Comparison of ENCODE assay signal across 2 cellular contexts in the genomic region with DNA sequence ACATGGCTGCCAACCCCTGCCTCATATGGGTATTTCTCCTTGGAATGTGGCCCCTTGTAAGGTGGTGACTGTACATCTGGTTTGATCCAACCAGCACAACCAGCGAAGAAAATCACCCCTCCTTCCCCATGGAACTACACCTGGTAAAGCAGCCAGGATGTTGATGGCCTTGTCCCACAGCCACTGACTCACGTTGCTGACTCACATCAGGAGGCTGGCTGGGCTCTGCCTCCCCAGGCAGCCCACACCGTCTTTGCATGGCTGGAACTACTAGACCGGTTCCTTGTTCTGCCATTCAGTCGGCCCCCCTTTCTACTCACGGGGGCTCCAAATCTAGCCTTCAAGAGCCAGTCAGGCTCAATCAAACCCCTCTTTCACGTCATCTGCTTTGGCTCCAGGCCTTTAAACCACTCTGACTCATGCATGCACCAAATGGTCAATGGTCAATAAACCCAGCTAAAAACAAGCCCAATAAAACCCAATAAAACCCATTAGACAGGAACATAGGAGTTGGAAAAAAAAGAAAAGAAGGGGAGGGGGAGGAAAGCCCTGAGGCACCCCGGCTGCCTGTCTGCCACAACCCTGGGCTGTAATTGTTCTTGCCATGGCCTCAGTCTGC.
TF ChIP-seq lines count a peak whose summit lies in the region.

No MANE protein-coding gene starts in this region.

TF ChIP-seq in SK-N-SH, 30 proteins besides CTCF, POLR2A, EP300 and RAD21 (continued from another document):
- no peak for TF ChIP-seq MEF2A (IDR thresholded peaks at IDR 0.05; ENCODE audit: borderline replicate concordance, low read depth)
- peak; percentile 36; the same call in 1 of the 2 replicates for TF ChIP-seq POLR2AphosphoS5 (IDR thresholded peaks at IDR 0.05; ENCODE audit: low read depth, low read length)
- TF ChIP-seq, protein P1, sequence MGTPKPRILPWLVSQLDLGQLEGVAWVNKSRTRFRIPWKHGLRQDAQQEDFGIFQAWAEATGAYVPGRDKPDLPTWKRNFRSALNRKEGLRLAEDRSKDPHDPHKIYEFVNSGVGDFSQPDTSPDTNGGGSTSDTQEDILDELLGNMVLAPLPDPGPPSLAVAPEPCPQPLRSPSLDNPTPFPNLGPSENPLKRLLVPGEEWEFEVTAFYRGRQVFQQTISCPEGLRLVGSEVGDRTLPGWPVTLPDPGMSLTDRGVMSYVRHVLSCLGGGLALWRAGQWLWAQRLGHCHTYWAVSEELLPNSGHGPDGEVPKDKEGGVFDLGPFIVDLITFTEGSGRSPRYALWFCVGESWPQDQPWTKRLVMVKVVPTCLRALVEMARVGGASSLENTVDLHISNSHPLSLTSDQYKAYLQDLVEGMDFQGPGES (IDR thresholded peaks at IDR 0.05; ENCODE audit: low read depth, low read length): no peak
- TF ChIP-seq MAX (IDR thresholded peaks at IDR 0.05; ENCODE audit: low read depth): no peak; the same call in 1 of the 2 replicates
- TF ChIP-seq TEAD4 (IDR thresholded peaks at IDR 0.05; ENCODE audit: borderline replicate concordance, insufficient read depth): 0 out of 2 replicates have a peak, but pooled peaks have one; percentile 25
- no peak for TF ChIP-seq SIN3A (IDR thresholded peaks at IDR 0.05; ENCODE audit: borderline replicate concordance, low read depth, low read length)
- TF ChIP-seq RFX5 (IDR thresholded peaks at IDR 0.05; ENCODE audit: low read length): no peak
- no peak for TF ChIP-seq GATA2 (CRISPR knock-in tag; IDR thresholded peaks at IDR 0.05)
- TF ChIP-seq, protein P2, sequence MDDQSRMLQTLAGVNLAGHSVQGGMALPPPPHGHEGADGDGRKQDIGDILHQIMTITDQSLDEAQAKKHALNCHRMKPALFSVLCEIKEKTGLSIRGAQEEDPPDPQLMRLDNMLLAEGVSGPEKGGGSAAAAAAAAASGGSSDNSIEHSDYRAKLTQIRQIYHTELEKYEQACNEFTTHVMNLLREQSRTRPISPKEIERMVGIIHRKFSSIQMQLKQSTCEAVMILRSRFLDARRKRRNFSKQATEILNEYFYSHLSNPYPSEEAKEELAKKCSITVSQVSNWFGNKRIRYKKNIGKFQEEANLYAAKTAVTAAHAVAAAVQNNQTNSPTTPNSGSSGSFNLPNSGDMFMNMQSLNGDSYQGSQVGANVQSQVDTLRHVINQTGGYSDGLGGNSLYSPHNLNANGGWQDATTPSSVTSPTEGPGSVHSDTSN (IDR thresholded peaks at IDR 0.05): peak; percentile 86
- TF ChIP-seq SMC3 (IDR thresholded peaks at IDR 0.05; ENCODE audit: low read depth, low read length): no peak
- peak; percentile 93 for TF ChIP-seq JUND (IDR thresholded peaks at IDR 0.05)
- TF ChIP-seq, protein P3, sequence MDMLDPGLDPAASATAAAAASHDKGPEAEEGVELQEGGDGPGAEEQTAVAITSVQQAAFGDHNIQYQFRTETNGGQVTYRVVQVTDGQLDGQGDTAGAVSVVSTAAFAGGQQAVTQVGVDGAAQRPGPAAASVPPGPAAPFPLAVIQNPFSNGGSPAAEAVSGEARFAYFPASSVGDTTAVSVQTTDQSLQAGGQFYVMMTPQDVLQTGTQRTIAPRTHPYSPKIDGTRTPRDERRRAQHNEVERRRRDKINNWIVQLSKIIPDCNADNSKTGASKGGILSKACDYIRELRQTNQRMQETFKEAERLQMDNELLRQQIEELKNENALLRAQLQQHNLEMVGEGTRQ (IDR thresholded peaks at IDR 0.05; ENCODE audit: borderline replicate concordance, low read depth, low read length): no peak
- TF ChIP-seq FOXM1 (IDR thresholded peaks at IDR 0.05; ENCODE audit: low read depth): no peak
- TF ChIP-seq RXRA (IDR thresholded peaks at IDR 0.05; ENCODE audit: borderline replicate concordance, low read depth): no peak; the same call in 1 of the 2 replicates
- 0 out of 2 replicates have a peak, but pooled peaks have one; percentile 33 for TF ChIP-seq ZBTB33 (IDR thresholded peaks at IDR 0.05; ENCODE audit: borderline replicate concordance, low read depth)
- TF ChIP-seq NFIC (IDR thresholded peaks at IDR 0.05; ENCODE audit: borderline replicate concordance): peak; percentile 83
TF ChIP-seq in SK-N-SH: peak in this region for 8.

TF ChIP-seq in GM23338, 12 proteins besides CTCF, POLR2A, EP300 and RAD21 (continued from another document):
- TF ChIP-seq, protein P4, sequence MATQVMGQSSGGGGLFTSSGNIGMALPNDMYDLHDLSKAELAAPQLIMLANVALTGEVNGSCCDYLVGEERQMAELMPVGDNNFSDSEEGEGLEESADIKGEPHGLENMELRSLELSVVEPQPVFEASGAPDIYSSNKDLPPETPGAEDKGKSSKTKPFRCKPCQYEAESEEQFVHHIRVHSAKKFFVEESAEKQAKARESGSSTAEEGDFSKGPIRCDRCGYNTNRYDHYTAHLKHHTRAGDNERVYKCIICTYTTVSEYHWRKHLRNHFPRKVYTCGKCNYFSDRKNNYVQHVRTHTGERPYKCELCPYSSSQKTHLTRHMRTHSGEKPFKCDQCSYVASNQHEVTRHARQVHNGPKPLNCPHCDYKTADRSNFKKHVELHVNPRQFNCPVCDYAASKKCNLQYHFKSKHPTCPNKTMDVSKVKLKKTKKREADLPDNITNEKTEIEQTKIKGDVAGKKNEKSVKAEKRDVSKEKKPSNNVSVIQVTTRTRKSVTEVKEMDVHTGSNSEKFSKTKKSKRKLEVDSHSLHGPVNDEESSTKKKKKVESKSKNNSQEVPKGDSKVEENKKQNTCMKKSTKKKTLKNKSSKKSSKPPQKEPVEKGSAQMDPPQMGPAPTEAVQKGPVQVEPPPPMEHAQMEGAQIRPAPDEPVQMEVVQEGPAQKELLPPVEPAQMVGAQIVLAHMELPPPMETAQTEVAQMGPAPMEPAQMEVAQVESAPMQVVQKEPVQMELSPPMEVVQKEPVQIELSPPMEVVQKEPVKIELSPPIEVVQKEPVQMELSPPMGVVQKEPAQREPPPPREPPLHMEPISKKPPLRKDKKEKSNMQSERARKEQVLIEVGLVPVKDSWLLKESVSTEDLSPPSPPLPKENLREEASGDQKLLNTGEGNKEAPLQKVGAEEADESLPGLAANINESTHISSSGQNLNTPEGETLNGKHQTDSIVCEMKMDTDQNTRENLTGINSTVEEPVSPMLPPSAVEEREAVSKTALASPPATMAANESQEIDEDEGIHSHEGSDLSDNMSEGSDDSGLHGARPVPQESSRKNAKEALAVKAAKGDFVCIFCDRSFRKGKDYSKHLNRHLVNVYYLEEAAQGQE (IDR thresholded peaks at IDR 0.05; ENCODE audit: unreplicated experiment): no peak
- no peak for TF ChIP-seq ETS1 (IDR thresholded peaks at IDR 0.05)
- TF ChIP-seq NANOG (IDR thresholded peaks at IDR 0.05; ENCODE audit: borderline replicate concordance): no peak
- TF ChIP-seq EZH2 (IDR thresholded peaks at IDR 0.05; ENCODE audit: low read depth, unreplicated experiment): no peak
- no peak for TF ChIP-seq EZH2phosphoT487 (IDR thresholded peaks at IDR 0.05; ENCODE audit: unreplicated experiment)
- TF ChIP-seq JUNB (IDR thresholded peaks at IDR 0.05; ENCODE audit: unreplicated experiment): no peak
- no peak for TF ChIP-seq ZNF462 (CRISPR knock-in tag; IDR thresholded peaks at IDR 0.05)
- TF ChIP-seq ZNF114 (CRISPR knock-in tag; IDR thresholded peaks at IDR 0.05): no peak
